In the genomic region with DNA sequence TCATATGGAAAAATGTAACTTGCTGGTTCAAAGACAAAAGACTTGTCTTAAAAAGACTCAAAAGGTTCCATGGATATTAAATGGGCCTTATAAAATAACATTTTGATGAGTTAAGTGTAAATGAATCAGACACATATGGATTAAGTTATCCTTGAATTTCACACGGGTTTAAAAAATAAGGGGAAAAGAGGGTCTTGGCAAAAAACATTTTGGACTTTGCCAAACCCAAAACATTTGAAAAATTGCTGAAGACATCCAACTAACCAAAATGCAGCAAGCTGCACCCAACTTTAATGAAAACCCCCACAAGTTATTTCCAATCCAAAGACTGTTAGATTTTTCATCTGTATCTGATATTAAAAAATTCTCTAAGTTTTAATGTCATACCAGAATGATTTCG, we compare ENCODE assay signal across 21 cellular contexts.
"Had no signal": no experiment of that assay in that cellular context is flagged by ENCODE, and none has a peak within 500 bp of the region (broad histone marks: within the 10 kb centered on the region; RNA-seq: fewer than 3 reads in every experiment).

No MANE protein-coding gene starts in this region.

- H3K27ac ChIP-seq: hepatocyte, neural progenitor cell, spleen, stomach, thoracic aorta had no signal

- H3K79me2 ChIP-seq: hepatocyte had no signal

- H3K9ac ChIP-seq: neural progenitor cell had no signal

- H3K4me2 ChIP-seq: hepatocyte, neural progenitor cell had no signal

- ATAC-seq: esophagus mucosa; mucosa of descending colon; naive thymus-derived CD8-positive, alpha-beta T cell; sciatic nerve; stimulated activated naive B cell treated with anti-CD40 and anti-IgM and Interleukin-4, amounts not matched to agents 10 μg/mL and 1 μg/mL and 100 μg/mL, for 72 hours had no signal

- H3K4me1 ChIP-seq: spleen had no signal

- DNase-seq: effector memory CD4-positive, alpha-beta T cell; foreskin melanocyte; head of caudate nucleus; kidney glomerular epithelial cell; mammary epithelial cell; mucosa of descending colon; naive thymus-derived CD8-positive, alpha-beta T cell; nucleus accumbens; spleen; stimulated activated CD4-positive, alpha-beta T cell treated with anti-CD3 and anti-CD28 coated beads, Interleukin-2, amount 100 ng/mL, for 24 hours; stimulated activated CD4-positive, alpha-beta T cell treated with anti-CD3 and anti-CD28 coated beads, Interleukin-4, amount 100 ng/mL, for 4 hours; stimulated activated naive B cell treated with anti-CD40 and anti-IgM and Interleukin-4, amounts not matched to agents 10 μg/mL and 1 μg/mL and 100 μg/mL, for 72 hours; stomach; substantia nigra; transverse colon had no signal

- H3K27me3 ChIP-seq: hepatocyte, spleen, stomach, transverse colon had no signal

- H3K4me3 ChIP-seq: hepatocyte, mucosa of descending colon, neural progenitor cell, spleen, stomach, thoracic aorta, transverse colon had no signal

- H3K27ac Mint-ChIP-seq: naive thymus-derived CD8-positive, alpha-beta T cell; neural progenitor cell; stimulated activated naive B cell treated with anti-CD40 and anti-IgM and Interleukin-4, amounts not matched to agents 10 μg/mL and 1 μg/mL and 100 μg/mL, for 72 hours had no signal

- H3K9me3 ChIP-seq: mucosa of descending colon, spleen, stomach, thoracic aorta, transverse colon had no signal

- H3K36me3 Mint-ChIP-seq: naive thymus-derived CD8-positive, alpha-beta T cell; neural progenitor cell; stimulated activated naive B cell treated with anti-CD40 and anti-IgM and Interleukin-4, amounts not matched to agents 10 μg/mL and 1 μg/mL and 100 μg/mL, for 72 hours had no signal

- H2AFZ ChIP-seq: hepatocyte, neural progenitor cell had no signal

- H3K36me3 ChIP-seq: neural progenitor cell, thoracic aorta, transverse colon had no signal

- H3K4me3 Mint-ChIP-seq: central memory CD8-positive, alpha-beta T cell; naive thymus-derived CD8-positive, alpha-beta T cell; neural progenitor cell; stimulated activated naive B cell treated with anti-CD40 and anti-IgM and Interleukin-4, amounts not matched to agents 10 μg/mL and 1 μg/mL and 100 μg/mL, for 72 hours had no signal

- H3K4me1 Mint-ChIP-seq: central memory CD8-positive, alpha-beta T cell; naive thymus-derived CD8-positive, alpha-beta T cell; stimulated activated naive B cell treated with anti-CD40 and anti-IgM and Interleukin-4, amounts not matched to agents 10 μg/mL and 1 μg/mL and 100 μg/mL, for 72 hours had no signal

- H3K9me3 Mint-ChIP-seq: central memory CD8-positive, alpha-beta T cell; naive thymus-derived CD8-positive, alpha-beta T cell; neural progenitor cell; stimulated activated naive B cell treated with anti-CD40 and anti-IgM and Interleukin-4, amounts not matched to agents 10 μg/mL and 1 μg/mL and 100 μg/mL, for 72 hours had no signal
